Comparison of ENCODE assay signal across 7 cellular contexts in genomic region chr19:45075215-45076028, GRCh38. TPM values are rescaled to one million over a fixed set of nuclear protein-coding genes. Genes with fewer than 3 reads are reported as not detected.
A peak's percentile ranks its signal among the peaks of the same experiment; 100 is the strongest.
DNase-seq lines count a peak whose midpoint lies in the region; ATAC-seq, FAIRE-seq and TF ChIP-seq lines count a peak whose summit lies in the region.

No MANE protein-coding gene starts in this region.

- peaks cover 3 to 11% of the 10 kb centered on the region in 2 experiments for H3K36me3 ChIP-seq in keratinocyte (ENCODE audit: control insufficient read depth in 2 of 2, extremely low read depth in 1 of 2, insufficient read depth in 2 of 2, low read length in 2 of 2)

- DNase-seq in GM10248 (ENCODE audit: extremely low spot score) (peak; percentile 96), HPDE6-E6E7 (ENCODE audit: extremely low spot score) (peak; percentile 94), SIG-M5 treated with dmso at 0.1 percent for 504 hours (lab: John Stamatoyannopoulos, UW; ENCODE audit: unreplicated experiment) (peak; percentile 92), cardiac fibroblast (ENCODE audit: low read depth in 2 of 2) (peak; percentile 18 to 53), keratinocyte (ENCODE audit: low read depth, low spot score) (peak; percentile 55)
- peak; percentile 62 for DNase-seq in stimulated activated CD4-positive, alpha-beta T cell treated with anti-CD3 and anti-CD28 coated beads, Interleukin-15, amount 100 ng/mL, for 24 hours

- H2AFZ ChIP-seq in keratinocyte (ENCODE audit: control insufficient read depth, low read length): peak overlapping the region; percentile 65

- H3K4me3 ChIP-seq in cardiac fibroblast (replicated peaks in 1 of 2; ENCODE audit: low read depth in 2 of 2, low read length in 2 of 2): peak overlapping the region; percentile 51 to 52
- peak overlapping the region; percentile 67 to 89 (median 76) for H3K4me3 ChIP-seq in keratinocyte (ENCODE audit: control insufficient read depth in 2 of 3, extremely low read depth in 1 of 3, insufficient read depth in 2 of 3, low read depth in 1 of 3, low read length in 3 of 3)

- H3K27ac ChIP-seq in keratinocyte (ENCODE audit: control insufficient read depth, insufficient read depth, low read length): peak overlapping the region; percentile 50

- peaks cover 22% of the 10 kb centered on the region for H3K4me1 ChIP-seq in keratinocyte (ENCODE audit: control insufficient read depth, extremely low read depth, insufficient read depth, low read length)

- POLR2A ChIA-PET in GM10248 (lab: Yijun Ruan, JAX): interaction anchor here (0.9 kb wide), 1 partner anchor 37 kb away, joined by 4 read pairs; the partner anchor contains the start of gene CLASRP

- ATAC-seq in GM21447 (IDR thresholded peaks at IDR 0.05; ENCODE audit: unreplicated experiment): peak; percentile 64

- CTCF ChIA-PET in GM10248 (lab: Yijun Ruan, JAX): interaction anchor here (0.9 to 5.9 kb wide), 6 partner anchors 11 to 103 kb away, joined by 3 to 48 read pairs (median 4); partner anchors contain the start of genes BLOC1S3 and PPP1R37

- dilution Hi-C loops in keratinocyte (cut with MboI; ENCODE audit: extremely low pct_ligation_motif_present, low sequenced_read_pairs): no loop called here

- peaks cover 16% of the 10 kb centered on the region for H3K79me2 ChIP-seq in keratinocyte (ENCODE audit: control insufficient read depth, insufficient read depth, low read length)

- H3K27me3 ChIP-seq in keratinocyte (ENCODE audit: control insufficient read depth, extremely low read depth, insufficient read depth, low read length): no peaks in the 10 kb centered on the region

- no peaks in the 10 kb centered on the region for H3K9me3 ChIP-seq in keratinocyte (ENCODE audit: control insufficient read depth, low read depth, low read length)

- peak overlapping the region; percentile 80 for H3K9ac ChIP-seq in keratinocyte (ENCODE audit: control insufficient read depth, extremely low read depth, insufficient read depth, low read length)

- peaks cover 2% of the 10 kb centered on the region for H3K9me1 ChIP-seq in keratinocyte (ENCODE audit: control insufficient read depth, extremely low read depth, insufficient read depth, low read length)

- FAIRE-seq in keratinocyte (lab: Jason Lieb, UNC): no peak

- H3K4me2 ChIP-seq in keratinocyte (ENCODE audit: control insufficient read depth, extremely low read depth, insufficient read depth, low read depth, low read length): peak overlapping the region; percentile 85

- peaks cover 4% of the 10 kb centered on the region for H4K20me1 ChIP-seq in keratinocyte (ENCODE audit: control insufficient read depth, extremely low read depth, insufficient read depth, low read length)

- TF ChIP-seq CTCF in GM10248 (IDR thresholded peaks at IDR 0.05; ENCODE audit: control extremely low read depth, extremely low read depth, low read depth, missing control alignments) (no peak), cardiac fibroblast (IDR thresholded peaks at IDR 0.05; ENCODE audit: low read depth, low read length) (no peak), keratinocyte (optimal IDR thresholded peaks at IDR 0.05 in 1 of 3, IDR thresholded peaks at IDR 0.05 in 1 of 3, conservative IDR thresholded peaks at IDR 0.05 in 1 of 3; ENCODE audit: extremely low read depth in 1 of 3, insufficient read depth in 2 of 3, low read length in 3 of 3) (no peak)

RNA-seq across cellular contexts. Expression of gene ZNF296, which starts 0.9 kb away (rescaled TPM):
- 0.13 to 1.6 TPM (median 0.25 TPM) in 3 replicates for polyA plus RNA-seq in keratinocyte
- 0.92 TPM for polyA plus RNA-seq in keratinocyte (2011; ENCODE audit: low read depth)
- 0.33 and 0.70 TPM in 2 replicates for polyA plus RNA-seq in keratinocyte (2011; cell fraction: cytosol; rRNA removed)
- 0.76 and 1.2 TPM in 2 replicates for polyA plus RNA-seq in keratinocyte (2011; cell fraction: nucleus; rRNA removed)
- polyA plus RNA-seq in keratinocyte (2012; ENCODE audit: low replicate concordance): 1.5 and 4.8 TPM in 2 replicates
- polyA minus RNA-seq in keratinocyte: 0.22 to 1.9 TPM (median 0.63 TPM) in 3 replicates
- polyA minus RNA-seq in keratinocyte (2011; cell fraction: cytosol; rRNA and poly(A)+ RNA removed): 3.5 TPM
- polyA minus RNA-seq in keratinocyte (2011; cell fraction: nucleus; rRNA and poly(A)+ RNA removed): 0.93 and 1.3 TPM in 2 replicates

RNA-seq across cellular contexts. Expression of gene GEMIN7, which starts 3.6 kb away (rescaled TPM):
- 23.1 to 30.1 TPM (median 23.7 TPM) in 3 replicates for polyA plus RNA-seq in keratinocyte
- polyA plus RNA-seq in keratinocyte (2011; ENCODE audit: low read depth): 11.2 TPM
- 23.8 and 38.6 TPM in 2 replicates for polyA plus RNA-seq in keratinocyte (2011; cell fraction: cytosol; rRNA removed)
- polyA plus RNA-seq in keratinocyte (2011; cell fraction: nucleus; rRNA removed): 29.1 and 34.3 TPM in 2 replicates
- polyA plus RNA-seq in keratinocyte (2012; ENCODE audit: low replicate concordance): 22.1 and 31.8 TPM in 2 replicates
- 8.8 to 9.3 TPM (median 9.3 TPM) in 3 replicates for polyA minus RNA-seq in keratinocyte
- polyA minus RNA-seq in keratinocyte (2011; cell fraction: cytosol; rRNA and poly(A)+ RNA removed): 33.4 TPM
- polyA minus RNA-seq in keratinocyte (2011; cell fraction: nucleus; rRNA and poly(A)+ RNA removed): 7.9 and 8.5 TPM in 2 replicates

RNA-seq across cellular contexts. Expression of gene PPP1R37, which starts 17.6 kb away (rescaled TPM):
- polyA plus RNA-seq in keratinocyte: 8.6 to 15.2 TPM (median 10.2 TPM) in 3 replicates
- polyA plus RNA-seq in keratinocyte (2011; ENCODE audit: low read depth): 24.7 TPM
- 5.7 and 15.6 TPM in 2 replicates for polyA plus RNA-seq in keratinocyte (2011; cell fraction: cytosol; rRNA removed)
- polyA plus RNA-seq in keratinocyte (2011; cell fraction: nucleus; rRNA removed): 13.8 and 16.9 TPM in 2 replicates
- polyA plus RNA-seq in keratinocyte (2012; ENCODE audit: low replicate concordance): 12.6 and 19.5 TPM in 2 replicates
- 8.6 to 15.6 TPM (median 11.1 TPM) in 3 replicates for polyA minus RNA-seq in keratinocyte
- polyA minus RNA-seq in keratinocyte (2011; cell fraction: cytosol; rRNA and poly(A)+ RNA removed): 22.6 TPM
- 8.8 and 8.9 TPM in 2 replicates for polyA minus RNA-seq in keratinocyte (2011; cell fraction: nucleus; rRNA and poly(A)+ RNA removed)

RNA-seq across cellular contexts. Expression of gene CLASRP, which starts 36.6 kb away (rescaled TPM):
- polyA plus RNA-seq in keratinocyte: 15.7 to 21.4 TPM (median 19.7 TPM) in 3 replicates
- 47.9 TPM for polyA plus RNA-seq in keratinocyte (2011; ENCODE audit: low read depth)
- polyA plus RNA-seq in keratinocyte (2011; cell fraction: cytosol; rRNA removed): 4.4 and 7.1 TPM in 2 replicates
- polyA plus RNA-seq in keratinocyte (2011; cell fraction: nucleus; rRNA removed): 61.4 and 64.9 TPM in 2 replicates
- 32.0 and 49.1 TPM in 2 replicates for polyA plus RNA-seq in keratinocyte (2012; ENCODE audit: low replicate concordance)
- 8.5 to 25.1 TPM (median 22.6 TPM) in 3 replicates for polyA minus RNA-seq in keratinocyte
- 5.4 TPM for polyA minus RNA-seq in keratinocyte (2011; cell fraction: cytosol; rRNA and poly(A)+ RNA removed)
- polyA minus RNA-seq in keratinocyte (2011; cell fraction: nucleus; rRNA and poly(A)+ RNA removed): 10.3 and 14.9 TPM in 2 replicates

Comparison
In these comparisons a context has a peak if more than half of its experiments do, and no peak if none do; other contexts are left out.
1. Peak in every context shown above with its lines: DNase-seq, ATAC-seq, H3K4me3 ChIP-seq and H3K27ac ChIP-seq.
2. DNase-seq: peak in every context shown above with its lines; median percentile 96 in GM10248; 94 in HPDE6-E6E7; 92 in SIG-M5 treated with dmso at 0.1 percent for 504 hours; 62 in stimulated activated CD4-positive, alpha-beta T cell treated with anti-CD3 and anti-CD28 coated beads, Interleukin-15, amount 100 ng/mL, for 24 hours; 55 in keratinocyte; 36 in cardiac fibroblast.